Comparison of ENCODE assay signal across 8 cellular contexts in the genomic region with DNA sequence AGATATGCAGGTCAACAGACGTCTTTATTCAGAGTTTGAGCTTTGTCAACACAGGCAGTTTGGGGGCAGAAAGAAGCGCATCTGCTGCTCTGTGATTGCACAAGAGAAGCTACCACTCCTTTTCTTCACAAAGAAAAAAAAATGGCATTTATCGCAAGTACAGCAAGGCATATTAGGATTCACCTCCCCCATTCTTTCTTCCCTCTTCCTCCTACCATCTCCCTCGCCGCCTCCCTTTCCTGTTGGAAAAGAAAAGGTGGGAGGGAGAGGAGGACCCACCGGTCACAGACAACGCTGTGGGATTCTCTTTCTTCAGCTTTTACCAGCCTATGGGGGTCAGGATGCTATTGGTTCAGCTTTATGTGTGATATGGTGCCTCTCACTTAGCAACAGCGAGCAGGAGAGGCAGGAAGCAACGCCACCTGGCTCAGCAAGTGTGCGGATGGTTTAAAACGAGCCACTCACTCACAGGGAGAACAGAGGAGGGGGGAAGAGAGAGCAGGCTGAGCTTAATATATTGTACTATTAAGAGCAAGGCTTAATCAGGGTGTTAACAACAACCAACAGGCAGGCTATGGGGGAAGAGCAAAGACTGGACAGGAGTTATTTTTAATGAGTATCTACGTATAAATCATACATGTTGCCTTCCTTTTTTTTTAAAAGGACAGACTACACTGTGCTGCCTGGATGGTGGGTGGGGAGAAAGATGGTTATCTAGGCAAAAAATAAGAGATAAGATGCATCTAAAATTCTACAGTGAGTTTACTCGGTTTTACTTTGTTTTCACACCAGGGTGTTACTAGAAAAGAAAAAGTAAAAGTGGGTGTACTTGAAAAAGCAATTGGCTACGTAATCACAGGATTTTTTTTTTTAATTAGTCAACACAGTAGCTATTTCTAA.
A peak's percentile ranks its signal among the peaks of the same experiment; 100 is the strongest.
DNase-seq lines count a peak whose midpoint lies in the region; ATAC-seq and TF ChIP-seq lines count a peak whose summit lies in the region.

No MANE protein-coding gene starts in this region.

- POLR2A ChIA-PET in activated B cell treated with CpG ODN at 0.5 μM for 24 hours (lab: Charles Lee): interaction anchor here (0.6 to 1.1 kb wide), 5 partner anchors 9 to 1033 kb away, joined by 3 to 5 read pairs (median 3); no protein-coding TSS in a partner anchor

- DNase-seq in Ammon's horn (ENCODE audit: low spot score): peak; percentile 84
- DNase-seq in NCI-H2107 (lab: John Stamatoyannopoulos, UW): peak; percentile 32
- no peak for DNase-seq in activated B cell treated with CpG ODN at 0.5 μM for 24 hours
- DNase-seq in stimulated activated CD4-positive, alpha-beta T cell treated with anti-CD3 and anti-CD28 coated beads, Interleukin-2, amount 100 ng/mL, for 24 hours: peak; percentile 28 to 39

- CTCF ChIA-PET in activated B cell treated with CpG ODN at 0.5 μM for 24 hours (lab: Charles Lee): interaction anchor here (0.7 to 2.0 kb wide), 6 partner anchors 11 to 614 kb away, joined by 3 to 14 read pairs (median 3); no protein-coding TSS in a partner anchor

- peak overlapping the region; percentile 33 for H3K27ac Mint-ChIP-seq in activated B cell treated with CpG ODN at 0.5 μM for 24 hours
- H3K27ac Mint-ChIP-seq in dendritic cell treated with granulocyte-macrophage colony-stimulating factor and Interleukin-4, amounts not matched to agents 40 ng/mL and 50 ng/mL, for 4 days: peak overlapping the region; percentile 7

- peaks cover 14% of the 10 kb centered on the region for H3K27me3 Mint-ChIP-seq in activated B cell treated with CpG ODN at 0.5 μM for 24 hours
- H3K27me3 Mint-ChIP-seq in dendritic cell treated with granulocyte-macrophage colony-stimulating factor and Interleukin-4, amounts not matched to agents 40 ng/mL and 50 ng/mL, for 4 days: no peaks in the 10 kb centered on the region

- H3K4me1 Mint-ChIP-seq in activated B cell treated with CpG ODN at 0.5 μM for 24 hours: peaks cover 33% of the 10 kb centered on the region
- peaks cover 58% of the 10 kb centered on the region for H3K4me1 Mint-ChIP-seq in dendritic cell treated with granulocyte-macrophage colony-stimulating factor and Interleukin-4, amounts not matched to agents 40 ng/mL and 50 ng/mL, for 4 days (ENCODE audit: low read depth)

- no peaks in the 10 kb centered on the region for H3K36me3 Mint-ChIP-seq in activated B cell treated with CpG ODN at 0.5 μM for 24 hours (ENCODE audit: low read depth)
- H3K36me3 Mint-ChIP-seq in dendritic cell treated with granulocyte-macrophage colony-stimulating factor and Interleukin-4, amounts not matched to agents 40 ng/mL and 50 ng/mL, for 4 days (ENCODE audit: low read depth): no peaks in the 10 kb centered on the region

- peak overlapping the region; percentile 1 for H3K27ac ChIP-seq in layer of hippocampus (ENCODE audit: low read depth, low read length)

- no peaks in the 10 kb centered on the region for H3K9me3 Mint-ChIP-seq in activated B cell treated with CpG ODN at 0.5 μM for 24 hours
- no peaks in the 10 kb centered on the region for H3K9me3 Mint-ChIP-seq in dendritic cell treated with granulocyte-macrophage colony-stimulating factor and Interleukin-4, amounts not matched to agents 40 ng/mL and 50 ng/mL, for 4 days

- no peaks in the 10 kb centered on the region for H3K27me3 ChIP-seq in layer of hippocampus (ENCODE audit: control insufficient read depth, insufficient read depth, low read length)

- no peak for TF ChIP-seq CTCF in activated B cell treated with CpG ODN at 0.5 μM for 24 hours (IDR thresholded peaks at IDR 0.05)

- intact Hi-C loops in activated B cell treated with CpG ODN at 0.5 μM for 24 hours (cut with micrococcal nuclease): loop anchor here (2.0 kb wide), 2 partner anchors 36 to 46 kb away; no protein-coding TSS in a partner anchor
- intact Hi-C loops in dendritic cell treated with granulocyte-macrophage colony-stimulating factor and Interleukin-4, amounts not matched to agents 40 ng/mL and 50 ng/mL, for 4 days (cut with micrococcal nuclease): no loop called here

- peak overlapping the region; percentile 74 for H3K4me3 Mint-ChIP-seq in activated B cell treated with CpG ODN at 0.5 μM for 24 hours
- peak overlapping the region; percentile 57 for H3K4me3 Mint-ChIP-seq in dendritic cell treated with granulocyte-macrophage colony-stimulating factor and Interleukin-4, amounts not matched to agents 40 ng/mL and 50 ng/mL, for 4 days

- ATAC-seq in GM21723 (IDR thresholded peaks at IDR 0.05; ENCODE audit: unreplicated experiment) (peak; percentile 54), activated B cell treated with CpG ODN at 0.5 μM for 24 hours (ENCODE audit: low read depth) (peak; percentile 81), GM19452 (IDR thresholded peaks at IDR 0.05; ENCODE audit: unreplicated experiment) (no peak)
